8 cellular contexts compared by ENCODE assay signal in genomic region chr2:177783835-177784448, GRCh38.
DNase-seq lines count a peak whose midpoint lies in the region; ATAC-seq and TF ChIP-seq lines count a peak whose summit lies in the region.

No MANE protein-coding gene starts in this region.

- TF ChIP-seq EP300 in ovary (IDR thresholded peaks at IDR 0.05): no peak

- in situ Hi-C loops in ACHN (cut with HindIII; ENCODE audit: low pct_ligation_motif_present, low pct_unique_long_range_greater_than_20kb, low sequenced_read_pairs): no loop called here

- TF ChIP-seq CTCF in ovary (IDR thresholded peaks at IDR 0.05): no peak
- TF ChIP-seq CTCF in esophagus squamous epithelium (IDR thresholded peaks at IDR 0.05): no peak

- peak; percentile 85 for ATAC-seq in GM19372 (IDR thresholded peaks at IDR 0.05; ENCODE audit: low read depth, unreplicated experiment)
- ATAC-seq in central memory CD8-positive, alpha-beta T cell (replicated peaks; ENCODE audit: extremely low read depth, poor library complexity, severe bottlenecking): peak; percentile 92
- ATAC-seq in stimulated activated naive CD8-positive, alpha-beta T cell treated with anti-CD3 and anti-CD28 coated beads, Interleukin-15, Interleukin-2, amounts not matched to agents 100 U/mL and 50 U/mL, for 24 hours: peak; percentile 79

- TF ChIP-seq POLR2A in ovary (IDR thresholded peaks at IDR 0.05): no peak
- no peak for TF ChIP-seq POLR2A in esophagus squamous epithelium (IDR thresholded peaks at IDR 0.05)

- H3K27ac ChIP-seq in ovary (no peak overlapping the region), esophagus squamous epithelium (peak overlapping the region in 1 of 4 donors; percentile 41)

- H3K9me3 ChIP-seq in MG63 (no peaks in the 10 kb centered on the region), ovary (no peaks in the 10 kb centered on the region), esophagus squamous epithelium (no peaks in the 10 kb centered on the region)

- H3K4me1 ChIP-seq in ovary (ENCODE audit: insufficient read depth) (no peaks in the 10 kb centered on the region), esophagus squamous epithelium (peaks cover 0 to 18% (median 0%) of the 10 kb centered on the region in 3 donors)

- 29 to 79% (median 48%) methylated on average over 2 of the region's 2 CpGs for WGBS in ovary, 3 donors
- WGBS in esophagus squamous epithelium, 2 donors: 33 to 37% methylated on average over 2 of the region's 2 CpGs

- peaks cover 2% of the 10 kb centered on the region; the same call in 1 of the 2 replicates for H3K27me3 ChIP-seq in MG63
- no peaks in the 10 kb centered on the region for H3K27me3 ChIP-seq in ovary
- H3K27me3 ChIP-seq in esophagus squamous epithelium: no peaks in the 10 kb centered on the region

- H3K4me3 Mint-ChIP-seq in central memory CD8-positive, alpha-beta T cell: peak overlapping the region; percentile 57

- peak overlapping the region; percentile 5 for H3K27ac Mint-ChIP-seq in central memory CD8-positive, alpha-beta T cell (ENCODE audit: low read depth)

- DNase-seq in ACHN: peak; percentile 86
- peak; percentile 4 for DNase-seq in MG63
- DNase-seq in central memory CD8-positive, alpha-beta T cell (ENCODE audit: low spot score in 2 of 2): no peak
- no peak for DNase-seq in stimulated activated naive CD8-positive, alpha-beta T cell treated with anti-CD3 and anti-CD28 coated beads, Interleukin-15, Interleukin-2, amounts not matched to agents 100 U/mL and 50 U/mL, for 24 hours
- DNase-seq in ovary: no peak
- DNase-seq in superior temporal gyrus (ENCODE audit: extremely low spot score): no peak
- DNase-seq in esophagus squamous epithelium (lab: John Stamatoyannopoulos, UW): no peak

- H3K4me1 Mint-ChIP-seq in central memory CD8-positive, alpha-beta T cell: peaks cover 30% of the 10 kb centered on the region

- H3K36me3 ChIP-seq in MG63: no peaks in the 10 kb centered on the region
- no peaks in the 10 kb centered on the region for H3K36me3 ChIP-seq in ovary
- H3K36me3 ChIP-seq in esophagus squamous epithelium: no peaks in the 10 kb centered on the region

- intact Hi-C loops in ovary (cut with DNase I) (no loop called here), esophagus squamous epithelium (cut with DNase I) (no loop called here)

- H3K4me3 ChIP-seq in MG63 (0 out of 2 replicates have a peak overlapping the region, but pooled peaks have one; percentile 5), ovary (no peak overlapping the region), esophagus squamous epithelium (peak overlapping the region in 1 of 4 donors; percentile 33)

- H3K9me3 Mint-ChIP-seq in central memory CD8-positive, alpha-beta T cell: no peaks in the 10 kb centered on the region

- peaks cover 2% of the 10 kb centered on the region for H3K36me3 Mint-ChIP-seq in central memory CD8-positive, alpha-beta T cell (ENCODE audit: insufficient read depth)

- peaks cover 8% of the 10 kb centered on the region for H3K27me3 Mint-ChIP-seq in central memory CD8-positive, alpha-beta T cell

Comparison
In these comparisons a context has a peak if more than half of its experiments do, and no peak if none do; other contexts are left out.
1. DNase-seq: peak in ACHN (single experiment) and MG63 (single experiment); none in central memory CD8-positive, alpha-beta T cell (0 of 2), stimulated activated naive CD8-positive, alpha-beta T cell treated with anti-CD3 and anti-CD28 coated beads, Interleukin-15, Interleukin-2, amounts not matched to agents 100 U/mL and 50 U/mL, for 24 hours (single experiment), ovary (0 of 5), superior temporal gyrus (single experiment) and esophagus squamous epithelium (single experiment).
2. Peak in every context shown above with its lines, with median percentiles within 50 percentile points of each other: ATAC-seq.